21 cellular contexts compared by ENCODE assay signal in genomic region chr5:95930141-95930540, GRCh38.
"Had no signal": no experiment of that assay in that cellular context is flagged by ENCODE, and none has a peak within 500 bp of the region (broad histone marks: within the 10 kb centered on the region; RNA-seq: fewer than 3 reads in every experiment).

No MANE protein-coding gene starts in this region.

- H3K9me3 Mint-ChIP-seq: activated CD8-positive, alpha-beta T cell treated with anti-CD3 and anti-CD28 coated beads for 36 hours; activated naive CD4-positive, alpha-beta T cell treated with anti-CD3 and anti-CD28 coated beads, Interleukin-2, amount 50 U/mL, for 72 hours; activated T-cell treated with anti-CD3 and anti-CD28 coated beads, Interleukin-2, amount 50 U/mL, for 4 hours; memory B cell; naive thymus-derived CD4-positive, alpha-beta T cell; type B pancreatic cell had no signal

- H3K4me3 ChIP-seq: colonic mucosa, left lung, mucosa of descending colon, suprapubic skin had no signal

- H3K36me3 Mint-ChIP-seq: type B pancreatic cell had no signal

- H3K27me3 ChIP-seq: colonic mucosa, foreskin keratinocyte, left lung, suprapubic skin had no signal

- H3K36me3 ChIP-seq: colonic mucosa, left lung, suprapubic skin, WERI-Rb-1 had no signal

- H3K27ac Mint-ChIP-seq: activated CD4-positive, alpha-beta T cell treated with anti-CD3 and anti-CD28 coated beads for 36 hours; activated CD8-positive, alpha-beta T cell treated with anti-CD3 and anti-CD28 coated beads for 36 hours; memory B cell; type B pancreatic cell had no signal

- DNase-seq: activated CD4-positive, alpha-beta T cell treated with anti-CD3 and anti-CD28 coated beads for 36 hours; activated CD8-positive, alpha-beta T cell treated with anti-CD3 and anti-CD28 coated beads for 36 hours; activated effector memory CD4-positive, alpha-beta T cell treated with anti-CD3 and anti-CD28 coated beads, Interleukin-2, amount 50 U/mL, for 16 hours; activated T-cell treated with anti-CD3 and anti-CD28 coated beads, Interleukin-2, amount 50 U/mL, for 4 hours; amniotic stem cell; central memory CD4-positive, alpha-beta T cell; colonic mucosa; foreskin keratinocyte; hypothalamus; kidney; left lung; mucosa of descending colon; naive thymus-derived CD4-positive, alpha-beta T cell; right cardiac atrium; small intestine; stimulated activated naive CD8-positive, alpha-beta T cell treated with anti-CD3 and anti-CD28 coated beads, Interleukin-15, Interleukin-2, amounts not matched to agents 100 U/mL and 50 U/mL, for 24 hours; WERI-Rb-1 had no signal

- FAIRE-seq: kidney, small intestine had no signal

- H3K4me3 Mint-ChIP-seq: activated CD4-positive, alpha-beta T cell treated with anti-CD3 and anti-CD28 coated beads for 36 hours; activated CD8-positive, alpha-beta T cell treated with anti-CD3 and anti-CD28 coated beads for 36 hours; activated T-cell treated with anti-CD3 and anti-CD28 coated beads, Interleukin-2, amount 50 U/mL, for 4 hours; memory B cell; naive thymus-derived CD4-positive, alpha-beta T cell; type B pancreatic cell had no signal

- H3K4me1 ChIP-seq: colonic mucosa had no signal

- H3K27ac ChIP-seq: colonic mucosa, foreskin keratinocyte, left lung, suprapubic skin, WERI-Rb-1 had no signal

- ATAC-seq: activated CD4-positive, alpha-beta T cell treated with anti-CD3 and anti-CD28 coated beads for 36 hours; activated CD8-positive, alpha-beta T cell treated with anti-CD3 and anti-CD28 coated beads for 36 hours; activated naive CD4-positive, alpha-beta T cell treated with anti-CD3 and anti-CD28 coated beads, Interleukin-2, amount 50 U/mL, for 72 hours; activated T-cell treated with anti-CD3 and anti-CD28 coated beads, Interleukin-2, amount 50 U/mL, for 4 hours; foreskin keratinocyte; left lung; mucosa of descending colon; naive thymus-derived CD4-positive, alpha-beta T cell; right cardiac atrium; stimulated activated naive CD8-positive, alpha-beta T cell treated with anti-CD3 and anti-CD28 coated beads, Interleukin-15, Interleukin-2, amounts not matched to agents 100 U/mL and 50 U/mL, for 24 hours had no signal

- H3K9me3 ChIP-seq: colonic mucosa, left lung, mucosa of descending colon, suprapubic skin had no signal

- H3K27me3 Mint-ChIP-seq: activated CD4-positive, alpha-beta T cell treated with anti-CD3 and anti-CD28 coated beads for 36 hours; activated CD8-positive, alpha-beta T cell treated with anti-CD3 and anti-CD28 coated beads for 36 hours; memory B cell; naive thymus-derived CD4-positive, alpha-beta T cell; type B pancreatic cell had no signal
